15 cellular contexts compared by ENCODE assay signal in the genomic region with DNA sequence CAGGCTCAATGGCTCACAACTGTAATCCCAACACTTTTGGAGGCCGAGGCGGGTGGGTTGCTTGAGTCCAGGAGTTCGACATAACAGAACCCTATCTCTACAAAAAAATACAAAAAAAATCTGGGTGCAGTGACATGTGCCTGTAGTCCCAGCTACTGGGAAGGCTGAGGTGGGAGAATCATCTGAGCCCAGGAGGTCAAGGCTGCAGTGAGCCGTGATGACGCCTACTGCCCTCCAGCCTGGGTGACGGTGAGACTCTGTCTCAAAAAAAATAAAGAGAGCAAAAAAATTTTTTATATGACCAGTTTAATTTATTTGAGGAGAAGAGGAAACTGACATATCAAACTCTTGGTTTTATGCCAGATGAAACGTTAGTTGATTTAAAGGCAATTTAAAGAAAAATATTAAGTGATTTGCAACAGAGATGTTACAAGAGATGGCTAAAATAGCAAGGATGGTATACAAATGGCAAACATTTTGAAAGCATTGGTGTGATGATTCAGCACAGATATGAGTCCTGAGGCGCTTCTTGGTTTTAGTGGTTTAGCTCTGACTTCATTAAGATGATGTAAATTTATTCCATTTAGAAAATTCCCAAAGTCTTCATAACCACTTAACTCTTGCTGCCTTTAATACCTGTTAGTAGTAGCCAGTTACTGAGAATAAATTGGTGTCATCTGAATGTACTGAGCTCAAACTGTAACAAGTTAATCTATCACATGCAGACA. TPM values are rescaled to one million over a fixed set of nuclear protein-coding genes. Genes with fewer than 3 reads are reported as not detected.
DNase-seq lines count a peak whose midpoint lies in the region; ATAC-seq and TF ChIP-seq lines count a peak whose summit lies in the region.
"Had no signal": no experiment of that assay in that cellular context is flagged by ENCODE, and none has a peak within 500 bp of the region (broad histone marks: within the 10 kb centered on the region; RNA-seq: fewer than 3 reads in every experiment).

No MANE protein-coding gene starts in this region.

- peak overlapping the region; percentile 31 for H3K27ac Mint-ChIP-seq in activated T-cell treated with anti-CD3 and anti-CD28 coated beads, Interleukin-2, amount 50 U/mL, for 72 hours
- no peak overlapping the region for H3K27ac Mint-ChIP-seq in activated T-cell treated with anti-CD3 and anti-CD28 coated beads, Interleukin-2, amount 50 U/mL, for 24 hours
- H3K27ac Mint-ChIP-seq in stimulated activated naive CD8-positive, alpha-beta T cell treated with anti-CD3 and anti-CD28 coated beads, Interleukin-15, amount 100 ng/mL, for 72 hours, result peak overlapping the region in 1 of 2 donors; percentile 61
- H3K27ac Mint-ChIP-seq: T-cell had no signal

- no peak overlapping the region for H3K4me2 ChIP-seq in fibroblast of lung (ENCODE audit: extremely low read depth, insufficient read depth, low read length)

- H3K4me1 Mint-ChIP-seq in activated T-cell treated with anti-CD3 and anti-CD28 coated beads, Interleukin-2, amount 50 U/mL, for 72 hours (ENCODE audit: low read depth), result peaks cover 41% of the 10 kb centered on the region
- peaks cover 35% of the 10 kb centered on the region for H3K4me1 Mint-ChIP-seq in activated T-cell treated with anti-CD3 and anti-CD28 coated beads, Interleukin-2, amount 50 U/mL, for 24 hours (ENCODE audit: low read depth)
- peaks cover 42% of the 10 kb centered on the region for H3K4me1 Mint-ChIP-seq in stimulated activated naive CD8-positive, alpha-beta T cell treated with anti-CD3 and anti-CD28 coated beads, Interleukin-15, amount 100 ng/mL, for 72 hours

- no peak overlapping the region for H3K27ac ChIP-seq in fibroblast of lung (ENCODE audit: insufficient read depth, low read length)
- H3K27ac ChIP-seq: esophagus squamous epithelium, pancreas had no signal

- no peak overlapping the region for H2AFZ ChIP-seq in fibroblast of lung (ENCODE audit: low read length)

- no peak overlapping the region for H3K9ac ChIP-seq in fibroblast of lung (ENCODE audit: insufficient read depth, low read length)

- peak; percentile 72 to 90 for ATAC-seq in activated T-cell treated with anti-CD3 and anti-CD28 coated beads, Interleukin-2, amount 50 U/mL, for 72 hours (replicated peaks in 1 of 2)
- ATAC-seq in SK-N-SH treated with all-trans-retinoic acid at 6 μM for 48 hours (peak; percentile 82), GM21381 (IDR thresholded peaks at IDR 0.05; ENCODE audit: unreplicated experiment) (no peak), GM18519 (IDR thresholded peaks at IDR 0.05; ENCODE audit: low FRiP score, unreplicated experiment) (no peak)
- ATAC-seq in stimulated activated naive CD8-positive, alpha-beta T cell treated with anti-CD3 and anti-CD28 coated beads, Interleukin-15, amount 100 ng/mL, for 72 hours, result peak; percentile 79
- ATAC-seq: GM12878, pancreas, T-cell had no signal

- H3K27me3 Mint-ChIP-seq in activated T-cell treated with anti-CD3 and anti-CD28 coated beads, Interleukin-2, amount 50 U/mL, for 72 hours (ENCODE audit: low read depth), result no peaks in the 10 kb centered on the region
- H3K27me3 Mint-ChIP-seq in activated T-cell treated with anti-CD3 and anti-CD28 coated beads, Interleukin-2, amount 50 U/mL, for 24 hours, result no peaks in the 10 kb centered on the region
- H3K27me3 Mint-ChIP-seq in stimulated activated naive CD8-positive, alpha-beta T cell treated with anti-CD3 and anti-CD28 coated beads, Interleukin-15, amount 100 ng/mL, for 72 hours, result no peaks in the 10 kb centered on the region
- H3K27me3 Mint-ChIP-seq: T-cell had no signal

- H3K4me3 ChIP-seq in fibroblast of lung (replicated peaks in 1 of 4; ENCODE audit: control extremely low read depth in 1 of 4, insufficient read depth in 1 of 4, low read depth in 3 of 4, low read length in 4 of 4), result no peak overlapping the region
- H3K4me3 ChIP-seq: esophagus squamous epithelium, GM12878, pancreas had no signal

- no peak for TF ChIP-seq CTCF in fibroblast of lung (conservative IDR thresholded peaks at IDR 0.05 in 1 of 2, IDR thresholded peaks at IDR 0.05 in 1 of 2; ENCODE audit: low read depth in 1 of 2, low read length in 2 of 2)

- peak overlapping the region; percentile 35 to 44 for H3K4me3 Mint-ChIP-seq in activated T-cell treated with anti-CD3 and anti-CD28 coated beads, Interleukin-2, amount 50 U/mL, for 72 hours
- H3K4me3 Mint-ChIP-seq in activated T-cell treated with anti-CD3 and anti-CD28 coated beads, Interleukin-2, amount 50 U/mL, for 24 hours, result no peak overlapping the region
- peak overlapping the region in 1 of 2 donors; percentile 2 for H3K4me3 Mint-ChIP-seq in stimulated activated naive CD8-positive, alpha-beta T cell treated with anti-CD3 and anti-CD28 coated beads, Interleukin-15, amount 100 ng/mL, for 72 hours
- H3K4me3 Mint-ChIP-seq: T-cell had no signal

- no peaks in the 10 kb centered on the region for H3K4me1 ChIP-seq in fibroblast of lung (ENCODE audit: control insufficient read depth, extremely low read depth, insufficient read depth, low read length)

- H3K36me3 Mint-ChIP-seq in activated T-cell treated with anti-CD3 and anti-CD28 coated beads, Interleukin-2, amount 50 U/mL, for 72 hours (ENCODE audit: insufficient read depth in 2 of 2), result peaks cover 14 to 38% of the 10 kb centered on the region in 2 donors
- peaks cover 57% of the 10 kb centered on the region for H3K36me3 Mint-ChIP-seq in activated T-cell treated with anti-CD3 and anti-CD28 coated beads, Interleukin-2, amount 50 U/mL, for 24 hours (ENCODE audit: low read depth)

- no peaks in the 10 kb centered on the region for H3K27me3 ChIP-seq in fibroblast of lung (ENCODE audit: control insufficient read depth, insufficient read depth, low read length)
- H3K27me3 ChIP-seq: esophagus squamous epithelium, pancreas had no signal

- H3K9me3 ChIP-seq in fibroblast of lung (ENCODE audit: control insufficient read depth, insufficient read depth, low read depth, low read length), result no peaks in the 10 kb centered on the region
- H3K9me3 ChIP-seq: esophagus squamous epithelium, pancreas had no signal

- no peak for DNase-seq in activated T-cell treated with anti-CD3 and anti-CD28 coated beads, Interleukin-2, amount 50 U/mL, for 72 hours
- DNase-seq in activated T-cell treated with anti-CD3 and anti-CD28 coated beads, Interleukin-2, amount 50 U/mL, for 24 hours, result no peak
- DNase-seq in fibroblast of lung (ENCODE audit: low read depth in 2 of 2) (peak; percentile 42 to 89), DMS114 treated with DMSO at 0.1 percent for 48 hours (lab: John Stamatoyannopoulos, UW; ENCODE audit: unreplicated experiment) (no peak)
- DNase-seq in stimulated activated naive CD8-positive, alpha-beta T cell treated with anti-CD3 and anti-CD28 coated beads, Interleukin-15, amount 100 ng/mL, for 72 hours, result no peak
- DNase-seq: activated CD4-positive, alpha-beta T cell treated with anti-CD3 and anti-CD28 coated beads for 4 hours; activated gamma-delta T cell; DMS153; esophagus squamous epithelium; pancreas; T-cell had no signal

- no peaks in the 10 kb centered on the region for H3K79me2 ChIP-seq in fibroblast of lung (ENCODE audit: control insufficient read depth, insufficient read depth, low read length)

- H3K36me3 ChIP-seq in fibroblast of lung (ENCODE audit: control insufficient read depth, insufficient read depth, low read length), result no peaks in the 10 kb centered on the region
- H3K36me3 ChIP-seq: pancreas had no signal

- H4K20me1 ChIP-seq in fibroblast of lung (ENCODE audit: control insufficient read depth, extremely low read depth, insufficient read depth, low read length), result no peaks in the 10 kb centered on the region

- peaks cover 0 to 7% of the 10 kb centered on the region in 2 donors for H3K9me3 Mint-ChIP-seq in activated T-cell treated with anti-CD3 and anti-CD28 coated beads, Interleukin-2, amount 50 U/mL, for 72 hours
- no peaks in the 10 kb centered on the region for H3K9me3 Mint-ChIP-seq in activated T-cell treated with anti-CD3 and anti-CD28 coated beads, Interleukin-2, amount 50 U/mL, for 24 hours
- H3K9me3 Mint-ChIP-seq in stimulated activated naive CD8-positive, alpha-beta T cell treated with anti-CD3 and anti-CD28 coated beads, Interleukin-15, amount 100 ng/mL, for 72 hours, result peaks cover 18 to 19% of the 10 kb centered on the region in 2 donors

TF ChIP-seq in SK-N-SH treated with all-trans-retinoic acid at 6 μM for 48 hours, 23 proteins besides CTCF, POLR2A, EP300 and RAD21 (continues in another document):
- peak; percentile 81 for TF ChIP-seq ISL1 (CRISPR knock-in tag; IDR thresholded peaks at IDR 0.05)
- no peak for TF ChIP-seq PPARA (CRISPR knock-in tag; IDR thresholded peaks at IDR 0.05; ENCODE audit: borderline replicate concordance)
- TF ChIP-seq, protein P1, sequence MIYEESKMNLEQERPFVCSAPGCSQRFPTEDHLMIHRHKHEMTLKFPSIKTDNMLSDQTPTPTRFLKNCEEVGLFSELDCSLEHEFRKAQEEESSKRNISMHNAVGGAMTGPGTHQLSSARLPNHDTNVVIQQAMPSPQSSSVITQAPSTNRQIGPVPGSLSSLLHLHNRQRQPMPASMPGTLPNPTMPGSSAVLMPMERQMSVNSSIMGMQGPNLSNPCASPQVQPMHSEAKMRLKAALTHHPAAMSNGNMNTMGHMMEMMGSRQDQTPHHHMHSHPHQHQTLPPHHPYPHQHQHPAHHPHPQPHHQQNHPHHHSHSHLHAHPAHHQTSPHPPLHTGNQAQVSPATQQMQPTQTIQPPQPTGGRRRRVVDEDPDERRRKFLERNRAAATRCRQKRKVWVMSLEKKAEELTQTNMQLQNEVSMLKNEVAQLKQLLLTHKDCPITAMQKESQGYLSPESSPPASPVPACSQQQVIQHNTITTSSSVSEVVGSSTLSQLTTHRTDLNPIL (CRISPR knock-in tag; IDR thresholded peaks at IDR 0.05; ENCODE audit: low read depth), result 0 out of 2 replicates have a peak, but pooled peaks have one; percentile 8
- no peak for TF ChIP-seq ZNF565 (CRISPR knock-in tag; conservative IDR thresholded peaks at IDR 0.05; ENCODE audit: low read depth)

RNA-seq across cellular contexts. Expression of a gene that starts 17.7 kb away (rescaled TPM):
- 10 to 100 TPM; 20.7 to 23.9 TPM for total RNA-seq in activated T-cell treated with anti-CD3 and anti-CD28 coated beads, Interleukin-2, amount 50 U/mL, for 72 hours
- 7.2 and 10.7 TPM in 2 replicates for total RNA-seq in fibroblast of lung
- 24.7 and 32.5 TPM in 2 replicates for polyA plus RNA-seq in fibroblast of lung
- 43.6 and 48.5 TPM in 2 replicates for polyA plus RNA-seq in fibroblast of lung (2012)
- 1.2 and 1.9 TPM in 2 replicates for polyA minus RNA-seq in fibroblast of lung (ENCODE audit: low replicate concordance)

RNA-seq across cellular contexts. Expression of a gene that starts 17.8 kb away (rescaled TPM):
- total RNA-seq in activated T-cell treated with anti-CD3 and anti-CD28 coated beads, Interleukin-2, amount 50 U/mL, for 72 hours, result 1 to 10 TPM; 6.0 to 8.6 TPM
- total RNA-seq in fibroblast of lung, result 33.6 and 37.7 TPM in 2 replicates
- polyA plus RNA-seq in fibroblast of lung, result 16.0 and 21.3 TPM in 2 replicates
- 10.8 and 12.7 TPM in 2 replicates for polyA plus RNA-seq in fibroblast of lung (2012)
- 3.3 and 5.9 TPM in 2 replicates for polyA minus RNA-seq in fibroblast of lung (ENCODE audit: low replicate concordance)

Comparison
In these comparisons a context has a peak if more than half of its experiments do, and no peak if none do; other contexts are left out.
1. ATAC-seq: peak in activated T-cell treated with anti-CD3 and anti-CD28 coated beads, Interleukin-2, amount 50 U/mL, for 72 hours (2 of 2), SK-N-SH treated with all-trans-retinoic acid at 6 μM for 48 hours (single experiment) and stimulated activated naive CD8-positive, alpha-beta T cell treated with anti-CD3 and anti-CD28 coated beads, Interleukin-15, amount 100 ng/mL, for 72 hours (single experiment); none in GM21381 (single experiment) and GM18519 (single experiment).
2. DNase-seq: peak in fibroblast of lung (2 of 2); none in activated T-cell treated with anti-CD3 and anti-CD28 coated beads, Interleukin-2, amount 50 U/mL, for 72 hours (0 of 2), activated T-cell treated with anti-CD3 and anti-CD28 coated beads, Interleukin-2, amount 50 U/mL, for 24 hours (single experiment), stimulated activated naive CD8-positive, alpha-beta T cell treated with anti-CD3 and anti-CD28 coated beads, Interleukin-15, amount 100 ng/mL, for 72 hours (0 of 2) and DMS114 treated with DMSO at 0.1 percent for 48 hours (single experiment).